26 cellular contexts compared by ENCODE assay signal in genomic region chr10:119997429-119997828, GRCh38.
"Had no signal": no experiment of that assay in that cellular context is flagged by ENCODE, and none has a peak within 500 bp of the region (broad histone marks: within the 10 kb centered on the region; RNA-seq: fewer than 3 reads in every experiment).

No MANE protein-coding gene starts in this region.

- ATAC-seq: activated CD4-positive, alpha-beta T cell treated with anti-CD3 and anti-CD28 coated beads for 36 hours; activated T-helper 17 cell treated with anti-CD3 and anti-CD28 coated beads, Interleukin-2, amount 50 U/mL, for 72 hours; Panc1 had no signal

- H3K27ac ChIP-seq: VCaP had no signal

- DNase-seq: activated CD4-positive, alpha-beta memory T cell treated with anti-CD3 and anti-CD28 coated beads, Interleukin-2, amount 10 ng/mL, durations not matched to agents 7 days and 5 days; activated CD4-positive, alpha-beta T cell treated with anti-CD3 and anti-CD28 coated beads for 36 hours; activated CD4-positive, alpha-beta T cell treated with anti-CD3 and anti-CD28 coated beads, Interleukin-2, amount 50 U/mL, for 1 hour; activated CD4-positive, CD25-positive, alpha-beta regulatory T cell; activated gamma-delta T cell; activated naive CD4-positive, alpha-beta T cell treated with anti-CD3 and anti-CD28 coated beads for 36 hours; activated T-cell treated with anti-CD3 and anti-CD28 coated beads for 4 hours; activated T-cell treated with anti-CD3 and anti-CD28 coated beads, Interleukin-2, amount 50 U/mL, for 48 hours; amygdala; caudate nucleus; IMR-90; KG1; NCI-H1105; NCI-H1436; NCI-H1694 treated with DMSO at 0.1 percent for 48 hours; NCI-H2029 treated with DMSO at 0.1 percent for 48 hours; NCI-H345; NCI-H510A; NCI-H526 treated with DMSO at 0.1 percent for 48 hours; NCI-H82; OCI-M1; SHP77; T-helper 1 cell had no signal
